In genomic region chr19:55189424-55189823, GRCh38 we compare ENCODE assay signal across 12 cellular contexts. TPM values are rescaled to one million over a fixed set of nuclear protein-coding genes. Genes with fewer than 3 reads are reported as not detected.
DNase-seq lines count a peak whose midpoint lies in the region; ATAC-seq and TF ChIP-seq lines count a peak whose summit lies in the region.
"Had no signal": no experiment of that assay in that cellular context is flagged by ENCODE, and none has a peak within 500 bp of the region (broad histone marks: within the 10 kb centered on the region; RNA-seq: fewer than 3 reads in every experiment).

No MANE protein-coding gene starts in this region.

- no peaks in the 10 kb centered on the region for H3K4me1 Mint-ChIP-seq in GM23338
- H3K4me1 Mint-ChIP-seq in natural killer cell, result peaks cover 0 to 6% of the 10 kb centered on the region in 2 donors
- H3K4me1 Mint-ChIP-seq: nephron had no signal

- ATAC-seq in GM23338, result no peak; the same call in 2 of the 3 replicates
- no peak for ATAC-seq in natural killer cell
- no peak for ATAC-seq in HG03520 (IDR thresholded peaks at IDR 0.05; ENCODE audit: unreplicated experiment)

- DNase-seq in GM23338 (ENCODE audit: low spot score) (no peak), SW 1271 (lab: John Stamatoyannopoulos, UW) (peak; percentile 74 to 92), fibroblast of villous mesenchyme (ENCODE audit: low read depth) (peak; percentile 92), renal cortical epithelial cell (ENCODE audit: low read depth) (peak; percentile 74), natural killer cell (no peak), NCI-H2029 (lab: John Stamatoyannopoulos, UW) (no peak), dedifferentiated amniotic fluid mesenchymal stem cell (ENCODE audit: extremely low spot score) (no peak)
- DNase-seq: activated CD4-positive, alpha-beta T cell treated with anti-CD3 and anti-CD28 coated beads, Interleukin-2, amount 50 U/mL, for 4 hours; NCI-H2107 had no signal

- H3K4me1 ChIP-seq in GM23338 (ENCODE audit: insufficient read depth), result no peaks in the 10 kb centered on the region

- H3K27me3 Mint-ChIP-seq in GM23338 (ENCODE audit: insufficient read depth, low read depth, poor library complexity) (peaks cover 6% of the 10 kb centered on the region), natural killer cell (ENCODE audit: low read depth in 2 of 2) (peaks cover 8 to 9% of the 10 kb centered on the region in 2 donors)

- H3K27ac ChIP-seq in GM23338 (ENCODE audit: low read depth), result no peak overlapping the region

- H3K27ac Mint-ChIP-seq in GM23338, result no peak overlapping the region
- H3K27ac Mint-ChIP-seq in natural killer cell, result no peak overlapping the region
- H3K27ac Mint-ChIP-seq: dendritic cell treated with granulocyte-macrophage colony-stimulating factor and Interleukin-4, amounts not matched to agents 40 ng/mL and 50 ng/mL, for 4 days; nephron had no signal

- TF ChIP-seq CTCF in GM23338 (conservative IDR thresholded peaks at IDR 0.05; ENCODE audit: low read depth in 2 of 2), result no peak
- no peak for TF ChIP-seq CTCF in fibroblast of villous mesenchyme (IDR thresholded peaks at IDR 0.05; ENCODE audit: insufficient read depth, low read depth, low read length)
- TF ChIP-seq CTCF in natural killer cell (IDR thresholded peaks at IDR 0.05), result no peak

- 0 out of 2 replicates have a peak overlapping the region, but pooled peaks have one; percentile 74 for H2AFZ ChIP-seq in GM23338

- H3K9me3 Mint-ChIP-seq in GM23338, result no peaks in the 10 kb centered on the region
- no peaks in the 10 kb centered on the region for H3K9me3 Mint-ChIP-seq in natural killer cell
- H3K9me3 Mint-ChIP-seq: dendritic cell treated with granulocyte-macrophage colony-stimulating factor and Interleukin-4, amounts not matched to agents 40 ng/mL and 50 ng/mL, for 4 days; nephron had no signal

- H3K36me3 ChIP-seq in GM23338 (ENCODE audit: insufficient read depth), result no peaks in the 10 kb centered on the region

- no peaks in the 10 kb centered on the region for H3F3A ChIP-seq in GM23338 (replicated peaks; ENCODE audit: low read depth)

- H3K79me2 ChIP-seq in GM23338 (replicated peaks; ENCODE audit: insufficient read depth), result no peaks in the 10 kb centered on the region

- H3K9me2 ChIP-seq in GM23338 (ENCODE audit: insufficient read depth), result no peaks in the 10 kb centered on the region

- H4K20me1 ChIP-seq in GM23338 (replicated peaks; ENCODE audit: insufficient read depth), result no peaks in the 10 kb centered on the region

- no peak overlapping the region for H3K4me2 ChIP-seq in GM23338

- H3K4me3 ChIP-seq in GM23338, result no peak overlapping the region
- H3K4me3 ChIP-seq in fibroblast of villous mesenchyme (ENCODE audit: low read depth, low read length), result no peak overlapping the region

- intact Hi-C loops in natural killer cell (cut with micrococcal nuclease), result no loop called here

- no peak overlapping the region for H3K4me3 Mint-ChIP-seq in GM23338
- no peak overlapping the region for H3K4me3 Mint-ChIP-seq in natural killer cell
- H3K4me3 Mint-ChIP-seq: dendritic cell treated with granulocyte-macrophage colony-stimulating factor and Interleukin-4, amounts not matched to agents 40 ng/mL and 50 ng/mL, for 4 days; nephron had no signal

- no peaks in the 10 kb centered on the region for H3K27me3 ChIP-seq in GM23338 (ENCODE audit: insufficient read depth)

- H3K36me3 Mint-ChIP-seq in GM23338 (ENCODE audit: low read depth) (no peaks in the 10 kb centered on the region), natural killer cell (no peaks in the 10 kb centered on the region)

TF ChIP-seq in GM23338, 12 proteins besides CTCF, POLR2A, EP300 and RAD21 (continues in another document):
- TF ChIP-seq STAT1 (IDR thresholded peaks at IDR 0.05; ENCODE audit: unreplicated experiment) (no peak), REST (IDR thresholded peaks at IDR 0.05; ENCODE audit: unreplicated experiment) (no peak)

RNA-seq across cellular contexts. Expression of gene SYT5, which starts 9.3 kb away (rescaled TPM):
- 0.54 and 2.1 TPM in 2 replicates for total RNA-seq in GM23338 (2014; rRNA removed; shearing (Covaris generic))
- polyA plus RNA-seq in GM23338 (2016; fragmentation: Nextera tagmentation; extraction: Ambion mirVana), result 4.0 and 4.7 TPM in 2 replicates
- total RNA-seq in fibroblast of villous mesenchyme (under 0.01 and 0.86 TPM in 2 replicates), renal cortical epithelial cell (1.0 TPM in 1 of 2 replicates, not detected in the other), natural killer cell (1 to 10 TPM; 4.9 to 6.1 (median 5.3) TPM)

RNA-seq across cellular contexts. Expression of gene PTPRH, which starts 19.9 kb away (rescaled TPM):
- total RNA-seq in GM23338 (2014; rRNA removed; shearing (Covaris generic)), result 0.12 and 2.1 TPM in 2 replicates
- 0.12 and 0.16 TPM in 2 replicates for polyA plus RNA-seq in GM23338 (2016; fragmentation: Nextera tagmentation; extraction: Ambion mirVana)
- total RNA-seq in fibroblast of villous mesenchyme (3.9 and 7.1 TPM in 2 replicates), renal cortical epithelial cell (0.55 and 4.9 TPM in 2 replicates), natural killer cell (under 1 TPM in 1 of 3 donors, not detected in 2; 0.45 TPM)

RNA-seq across cellular contexts. Expression of gene DNAAF3, which starts 23.0 kb away (rescaled TPM):
- total RNA-seq in GM23338 (2014; rRNA removed; shearing (Covaris generic)), result 5.6 and 8.5 TPM in 2 replicates
- polyA plus RNA-seq in GM23338 (2016; fragmentation: Nextera tagmentation; extraction: Ambion mirVana), result 8.8 and 9.0 TPM in 2 replicates
- total RNA-seq in fibroblast of villous mesenchyme (under 0.01 TPM in 1 of 2 replicates, not detected in the other), renal cortical epithelial cell (2.8 and 2.9 TPM in 2 replicates), natural killer cell (not detected)

RNA-seq across cellular contexts. Expression of gene TNNI3, which starts 31.9 kb away (rescaled TPM):
- total RNA-seq in GM23338 (2014; rRNA removed; shearing (Covaris generic)), result 21.5 and 27.9 TPM in 2 replicates
- polyA plus RNA-seq in GM23338 (2016; fragmentation: Nextera tagmentation; extraction: Ambion mirVana), result 150 and 153 TPM in 2 replicates
- total RNA-seq in fibroblast of villous mesenchyme (not detected in 2 replicates), renal cortical epithelial cell (0.15 TPM in 1 of 2 replicates, not detected in the other), natural killer cell (under 1 TPM in 1 of 3 donors, not detected in 2; 0.94 TPM)

RNA-seq across cellular contexts. Expression of gene TMEM86B, which starts 39.1 kb away (rescaled TPM):
- 2.9 and 3.2 TPM in 2 replicates for total RNA-seq in GM23338 (2014; rRNA removed; shearing (Covaris generic))
- polyA plus RNA-seq in GM23338 (2016; fragmentation: Nextera tagmentation; extraction: Ambion mirVana), result 1.1 and 1.7 TPM in 2 replicates
- total RNA-seq in fibroblast of villous mesenchyme (1.6 and 1.7 TPM in 2 replicates), renal cortical epithelial cell (0.94 TPM in 1 of 2 replicates, not detected in the other), natural killer cell (10 to 100 TPM; 12.6 to 14.7 (median 14.6) TPM)

Comparison
In these comparisons a context has a peak if more than half of its experiments do, and no peak if none do; other contexts are left out.
1. DNase-seq: peak in SW 1271 (2 of 2), fibroblast of villous mesenchyme (single experiment) and renal cortical epithelial cell (single experiment); none in GM23338 (single experiment), natural killer cell (single experiment), NCI-H2029 (single experiment) and dedifferentiated amniotic fluid mesenchymal stem cell (single experiment).